In the genomic region with DNA sequence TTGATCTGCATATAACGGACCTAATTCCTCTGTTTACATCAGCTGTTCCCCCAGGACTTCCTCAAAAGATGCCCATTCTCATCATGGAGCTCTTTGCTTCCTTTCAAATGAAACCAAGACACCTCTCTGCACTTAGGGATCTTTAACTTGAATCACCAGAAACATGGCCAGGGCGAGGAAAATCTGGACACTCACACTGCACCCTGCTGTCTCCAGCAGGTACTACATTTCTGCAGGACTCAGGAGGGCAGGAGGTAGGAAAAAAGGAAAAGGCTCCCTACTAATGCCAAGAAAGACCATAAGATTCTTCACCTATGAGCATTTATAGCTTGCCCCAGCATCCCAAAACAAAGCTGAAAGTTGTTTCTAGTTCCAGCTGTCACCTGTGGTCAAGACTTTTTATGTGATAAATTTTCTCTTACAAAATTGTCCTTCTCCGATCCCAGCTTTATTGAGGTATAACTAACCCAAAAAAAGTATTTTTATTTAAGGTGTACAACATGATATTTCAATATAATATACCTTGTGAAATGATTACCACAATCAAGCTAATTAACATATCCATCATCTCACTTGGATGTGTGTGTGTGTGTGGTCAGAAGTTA, we compare ENCODE assay signal across 9 cellular contexts.
DNase-seq lines count a peak whose midpoint lies in the region; ATAC-seq, FAIRE-seq and TF ChIP-seq lines count a peak whose summit lies in the region.
"Had no signal": no experiment of that assay in that cellular context is flagged by ENCODE, and none has a peak within 500 bp of the region (broad histone marks: within the 10 kb centered on the region; RNA-seq: fewer than 3 reads in every experiment).

No MANE protein-coding gene starts in this region.

- TF ChIP-seq CTCF in HCT116 (IDR thresholded peaks at IDR 0.05 in 2 of 3, conservative IDR thresholded peaks at IDR 0.05 in 1 of 3; ENCODE audit: borderline replicate concordance in 1 of 3, insufficient read depth in 1 of 3, low read depth in 2 of 3, low read length in 2 of 3) (peak; percentile 61 to 87 (median 77); a peak in 5 of 6 replicates), uterus (IDR thresholded peaks at IDR 0.05) (peak; percentile 36 to 59 (median 52))

- H2BK120ac ChIP-seq in mesenchymal stem cell (ENCODE audit: low read depth, low read length), result no peak overlapping the region

- no peak overlapping the region for H3K14ac ChIP-seq in mesenchymal stem cell (ENCODE audit: low read length in 2 of 2)

- H2AFZ ChIP-seq in HCT116 (ENCODE audit: low read depth, low read length, poor library complexity, severe bottlenecking) (no peak overlapping the region), mesenchymal stem cell (ENCODE audit: low read depth, low read length) (no peak overlapping the region)

- H3K9ac ChIP-seq in HCT116 (ENCODE audit: low read length), result no peak overlapping the region
- H3K9ac ChIP-seq in mesenchymal stem cell (ENCODE audit: low read length), result no peak overlapping the region

- CTCF ChIA-PET in HCT116 (lab: Charles Lee), result interaction anchor here (1.0 to 1.7 kb wide), 4 partner anchors 11 to 487 kb away, joined by 3 to 9 read pairs (median 5); no protein-coding TSS in a partner anchor

- H3K4me1 ChIP-seq in HCT116 (ENCODE audit: control insufficient read depth in 1 of 2, insufficient read depth in 2 of 2, low read length in 2 of 2) (peaks cover 0 to 7% of the 10 kb centered on the region in 2 experiments; a peak in 1 of 4 replicates), mesenchymal stem cell (ENCODE audit: control insufficient read depth, insufficient read depth, low read depth, low read length) (peaks cover 1% of the 10 kb centered on the region), uterus (no peaks in the 10 kb centered on the region)

- no peak overlapping the region for H2BK12ac ChIP-seq in mesenchymal stem cell (ENCODE audit: low read length in 2 of 2)

- H3K79me1 ChIP-seq in mesenchymal stem cell (replicated peaks; ENCODE audit: low read length, poor library complexity, severe bottlenecking), result no peaks in the 10 kb centered on the region

- no peak overlapping the region for H3K18ac ChIP-seq in mesenchymal stem cell (ENCODE audit: low read depth in 1 of 2, low read length in 2 of 2)

- H4K20me1 ChIP-seq in HCT116 (ENCODE audit: insufficient read depth), result no peaks in the 10 kb centered on the region

- H3K4me3 ChIP-seq in HCT116 (replicated peaks in 1 of 2; ENCODE audit: low read depth in 1 of 2, low read length in 2 of 2) (no peak overlapping the region), mesenchymal stem cell (ENCODE audit: insufficient read depth in 1 of 2, low read depth in 1 of 2, low read length in 2 of 2) (no peak overlapping the region), uterus (no peak overlapping the region)

- no peak overlapping the region for H3K4me2 ChIP-seq in HCT116 (ENCODE audit: low read length)
- no peak overlapping the region for H3K4me2 ChIP-seq in mesenchymal stem cell (ENCODE audit: low read length, poor library complexity, severe bottlenecking)

- TF ChIP-seq RAD21 in HCT116 (IDR thresholded peaks at IDR 0.05; ENCODE audit: low read depth), result peak; percentile 72

- no peaks in the 10 kb centered on the region for H3K79me2 ChIP-seq in HCT116 (ENCODE audit: insufficient read depth, low read length)

- no peak overlapping the region for H2BK15ac ChIP-seq in mesenchymal stem cell (ENCODE audit: low read depth, poor library complexity, severe bottlenecking)

- no peak overlapping the region for H3K23ac ChIP-seq in mesenchymal stem cell (ENCODE audit: low read length in 2 of 2)

- no peaks in the 10 kb centered on the region for H3K9me2 ChIP-seq in HCT116 (ENCODE audit: insufficient read depth)

- H3K36me3 ChIP-seq in HCT116 (ENCODE audit: control insufficient read depth in 1 of 2, insufficient read depth in 2 of 2, low read length in 2 of 2), result no peaks in the 10 kb centered on the region
- no peaks in the 10 kb centered on the region for H3K36me3 ChIP-seq in mesenchymal stem cell (ENCODE audit: control insufficient read depth in 1 of 2, insufficient read depth in 2 of 2, low read depth in 1 of 2, low read length in 2 of 2)
- H3K36me3 ChIP-seq in uterus, result no peaks in the 10 kb centered on the region

- H2AK5ac ChIP-seq in mesenchymal stem cell (ENCODE audit: low read length, severe bottlenecking), result no peak overlapping the region

- POLR2A ChIA-PET in HCT116 (lab: Charles Lee), result no interaction called here

- FAIRE-seq in endometrium (lab: Jason Lieb, UNC), result peak; percentile 50

- 35% methylated on average over 2 of the region's 3 CpGs for WGBS in mesenchymal stem cell

- no peak for TF ChIP-seq POLR2A in HCT116 (IDR thresholded peaks at IDR 0.05; ENCODE audit: borderline replicate concordance, extremely low read depth, insufficient read depth, insufficient read length)
- TF ChIP-seq POLR2A in uterus (IDR thresholded peaks at IDR 0.05), result no peak

- intact Hi-C loops in HCT116 (cut with micrococcal nuclease) (loop anchor here (5.0 kb wide), 1 partner anchor 486 kb away; no protein-coding TSS in a partner anchor), uterus (cut with DNase I; ENCODE audit: low total_unique reads) (no loop called here)

- no peaks in the 10 kb centered on the region for H3K27me3 ChIP-seq in HCT116 (ENCODE audit: insufficient read depth, low read length)
- H3K27me3 ChIP-seq in mesenchymal stem cell (ENCODE audit: control insufficient read depth in 1 of 2, insufficient read depth in 1 of 2, low read length in 2 of 2), result no peaks in the 10 kb centered on the region
- no peaks in the 10 kb centered on the region for H3K27me3 ChIP-seq in uterus

- H3K27ac ChIP-seq in HCT116 (ENCODE audit: low read depth, low read length) (no peak overlapping the region), mesenchymal stem cell (ENCODE audit: low read length, poor library complexity, severe bottlenecking) (no peak overlapping the region), uterus (no peak overlapping the region)

- ATAC-seq in HCT116 (peak; percentile 94), HG03439 (IDR thresholded peaks at IDR 0.05; ENCODE audit: unreplicated experiment) (no peak), GM21717 (IDR thresholded peaks at IDR 0.05; ENCODE audit: unreplicated experiment) (no peak)
- ATAC-seq: T-cell had no signal

- no peak overlapping the region for H4K8ac ChIP-seq in mesenchymal stem cell (ENCODE audit: low read length)

- H4K91ac ChIP-seq in mesenchymal stem cell (ENCODE audit: low read length), result no peak overlapping the region

- H2BK5ac ChIP-seq in mesenchymal stem cell (ENCODE audit: low read depth, low read length, poor library complexity, severe bottlenecking), result no peak overlapping the region

- H3K4ac ChIP-seq in mesenchymal stem cell (ENCODE audit: low read depth in 1 of 2, low read length in 2 of 2), result no peak overlapping the region

- no TSS peak for BruUV-seq in HCT116 (replicated peaks; lab: Mats Ljungman, UMichigan)

- no peaks in the 10 kb centered on the region for H3K9me3 ChIP-seq in HCT116 (ENCODE audit: control insufficient read depth in 1 of 2, insufficient read depth in 1 of 2, low read depth in 1 of 2, low read length in 2 of 2)
- no peaks in the 10 kb centered on the region for H3K9me3 ChIP-seq in mesenchymal stem cell (ENCODE audit: control insufficient read depth, low read length)
- H3K9me3 ChIP-seq in uterus, result no peaks in the 10 kb centered on the region

- RAD21 ChIA-PET in HCT116 (lab: Charles Lee; ENCODE audit: low non-redundant PET in 1 of 2, low total read pairs in 2 of 2, uncharacterized antibody in 2 of 2, unreplicated experiment in 2 of 2), result no interaction called here

- DNase-seq in DMS 273 (lab: John Stamatoyannopoulos, UW; ENCODE audit: unreplicated experiment), result peak; percentile 58
- DNase-seq in HCT116 (ENCODE audit: low read depth, low spot score), result peak; percentile 27
- peak; percentile 22 for DNase-seq in SKM-1 (lab: John Stamatoyannopoulos, UW; ENCODE audit: unreplicated experiment)
- peak; percentile 62 for DNase-seq in mesenchymal stem cell
- DNase-seq in uterus, result peak; percentile 24 to 38

TF ChIP-seq in HCT116, 20 proteins besides CTCF, POLR2A, EP300 and RAD21 (continues in another document):
- no peak for TF ChIP-seq SRF (IDR thresholded peaks at IDR 0.05; ENCODE audit: low read depth)
- no peak for TF ChIP-seq REST (IDR thresholded peaks at IDR 0.05; ENCODE audit: low read depth)
- TF ChIP-seq YY1 (IDR thresholded peaks at IDR 0.05; ENCODE audit: extremely low read depth, insufficient replicate concordance, low read depth, low read length), result no peak
